2 cellular contexts compared by ENCODE assay signal in the genomic region with DNA sequence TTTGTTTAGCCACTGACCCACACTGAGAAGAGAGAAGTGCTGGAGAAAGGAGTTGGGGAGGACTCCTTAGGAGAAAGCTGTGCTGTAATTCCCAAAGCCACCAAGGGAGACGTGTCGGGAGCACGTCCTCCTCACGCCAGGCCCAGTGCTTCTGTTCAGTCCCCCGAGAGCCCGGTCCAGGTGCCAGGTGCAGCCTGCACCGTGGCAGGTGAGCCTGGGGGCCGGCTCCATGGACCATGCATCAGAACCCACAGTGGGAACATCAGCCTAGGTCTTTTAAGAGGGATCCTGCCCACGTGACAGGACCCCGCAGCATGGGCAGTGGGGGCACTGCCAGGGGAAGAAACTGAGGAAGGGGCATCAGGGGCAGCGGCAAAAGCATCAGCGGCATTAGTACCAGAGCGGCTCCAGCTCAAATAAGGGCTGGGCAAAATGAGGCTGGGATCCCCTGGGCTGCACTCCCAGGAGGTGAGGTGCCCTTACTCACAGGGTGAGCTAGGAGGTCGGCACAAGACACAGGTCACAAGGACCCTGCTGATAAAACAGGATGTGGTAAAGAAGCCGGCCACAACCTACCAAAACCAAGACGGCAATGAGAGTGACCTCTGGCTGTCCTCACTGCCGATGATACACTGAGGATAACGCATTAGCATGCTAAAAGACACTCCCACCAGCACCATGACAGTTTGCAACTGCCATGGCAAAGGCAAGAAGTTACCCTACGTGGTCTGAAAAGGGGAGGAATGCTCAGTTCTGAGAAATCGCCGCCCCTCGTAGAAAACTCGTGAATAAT.
TF ChIP-seq lines count a peak whose summit lies in the region.

No MANE protein-coding gene starts in this region.

TF ChIP-seq in GM23338, 12 proteins besides CTCF, POLR2A, EP300 and RAD21:
- TF ChIP-seq, protein P1, sequence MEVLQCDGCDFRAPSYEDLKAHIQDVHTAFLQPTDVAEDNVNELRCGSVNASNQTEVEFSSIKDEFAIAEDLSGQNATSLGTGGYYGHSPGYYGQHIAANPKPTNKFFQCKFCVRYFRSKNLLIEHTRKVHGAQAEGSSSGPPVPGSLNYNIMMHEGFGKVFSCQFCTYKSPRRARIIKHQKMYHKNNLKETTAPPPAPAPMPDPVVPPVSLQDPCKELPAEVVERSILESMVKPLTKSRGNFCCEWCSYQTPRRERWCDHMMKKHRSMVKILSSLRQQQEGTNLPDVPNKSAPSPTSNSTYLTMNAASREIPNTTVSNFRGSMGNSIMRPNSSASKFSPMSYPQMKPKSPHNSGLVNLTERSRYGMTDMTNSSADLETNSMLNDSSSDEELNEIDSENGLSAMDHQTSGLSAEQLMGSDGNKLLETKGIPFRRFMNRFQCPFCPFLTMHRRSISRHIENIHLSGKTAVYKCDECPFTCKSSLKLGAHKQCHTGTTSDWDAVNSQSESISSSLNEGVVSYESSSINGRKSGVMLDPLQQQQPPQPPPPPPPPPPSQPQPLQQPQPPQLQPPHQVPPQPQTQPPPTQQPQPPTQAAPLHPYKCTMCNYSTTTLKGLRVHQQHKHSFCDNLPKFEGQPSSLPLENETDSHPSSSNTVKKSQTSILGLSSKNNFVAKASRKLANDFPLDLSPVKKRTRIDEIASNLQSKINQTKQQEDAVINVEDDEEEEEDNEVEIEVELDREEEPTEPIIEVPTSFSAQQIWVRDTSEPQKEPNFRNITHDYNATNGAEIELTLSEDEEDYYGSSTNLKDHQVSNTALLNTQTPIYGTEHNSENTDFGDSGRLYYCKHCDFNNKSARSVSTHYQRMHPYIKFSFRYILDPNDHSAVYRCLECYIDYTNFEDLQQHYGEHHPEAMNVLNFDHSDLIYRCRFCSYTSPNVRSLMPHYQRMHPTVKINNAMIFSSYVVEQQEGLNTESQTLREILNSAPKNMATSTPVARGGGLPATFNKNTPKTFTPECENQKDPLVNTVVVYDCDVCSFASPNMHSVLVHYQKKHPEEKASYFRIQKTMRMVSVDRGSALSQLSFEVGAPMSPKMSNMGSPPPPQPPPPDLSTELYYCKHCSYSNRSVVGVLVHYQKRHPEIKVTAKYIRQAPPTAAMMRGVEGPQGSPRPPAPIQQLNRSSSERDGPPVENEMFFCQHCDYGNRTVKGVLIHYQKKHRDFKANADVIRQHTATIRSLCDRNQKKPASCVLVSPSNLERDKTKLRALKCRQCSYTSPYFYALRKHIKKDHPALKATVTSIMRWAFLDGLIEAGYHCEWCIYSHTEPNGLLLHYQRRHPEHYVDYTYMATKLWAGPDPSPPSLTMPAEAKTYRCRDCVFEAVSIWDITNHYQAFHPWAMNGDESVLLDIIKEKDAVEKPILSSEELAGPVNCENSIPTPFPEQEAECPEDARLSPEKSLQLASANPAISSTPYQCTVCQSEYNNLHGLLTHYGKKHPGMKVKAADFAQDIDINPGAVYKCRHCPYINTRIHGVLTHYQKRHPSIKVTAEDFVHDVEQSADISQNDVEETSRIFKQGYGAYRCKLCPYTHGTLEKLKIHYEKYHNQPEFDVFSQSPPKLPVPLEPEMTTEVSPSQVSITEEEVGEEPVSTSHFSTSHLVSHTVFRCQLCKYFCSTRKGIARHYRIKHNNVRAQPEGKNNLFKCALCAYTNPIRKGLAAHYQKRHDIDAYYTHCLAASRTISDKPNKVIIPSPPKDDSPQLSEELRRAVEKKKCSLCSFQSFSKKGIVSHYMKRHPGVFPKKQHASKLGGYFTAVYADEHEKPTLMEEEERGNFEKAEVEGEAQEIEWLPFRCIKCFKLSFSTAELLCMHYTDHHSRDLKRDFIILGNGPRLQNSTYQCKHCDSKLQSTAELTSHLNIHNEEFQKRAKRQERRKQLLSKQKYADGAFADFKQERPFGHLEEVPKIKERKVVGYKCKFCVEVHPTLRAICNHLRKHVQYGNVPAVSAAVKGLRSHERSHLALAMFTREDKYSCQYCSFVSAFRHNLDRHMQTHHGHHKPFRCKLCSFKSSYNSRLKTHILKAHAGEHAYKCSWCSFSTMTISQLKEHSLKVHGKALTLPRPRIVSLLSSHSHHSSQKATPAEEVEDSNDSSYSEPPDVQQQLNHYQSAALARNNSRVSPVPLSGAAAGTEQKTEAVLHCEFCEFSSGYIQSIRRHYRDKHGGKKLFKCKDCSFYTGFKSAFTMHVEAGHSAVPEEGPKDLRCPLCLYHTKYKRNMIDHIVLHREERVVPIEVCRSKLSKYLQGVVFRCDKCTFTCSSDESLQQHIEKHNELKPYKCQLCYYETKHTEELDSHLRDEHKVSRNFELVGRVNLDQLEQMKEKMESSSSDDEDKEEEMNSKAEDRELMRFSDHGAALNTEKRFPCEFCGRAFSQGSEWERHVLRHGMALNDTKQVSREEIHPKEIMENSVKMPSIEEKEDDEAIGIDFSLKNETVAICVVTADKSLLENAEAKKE (CRISPR knock-in tag; IDR thresholded peaks at IDR 0.05) = no peak
- TF ChIP-seq ZNF331 (CRISPR knock-in tag; IDR thresholded peaks at IDR 0.05; ENCODE audit: low read depth) (no peak), ZNF114 (CRISPR knock-in tag; IDR thresholded peaks at IDR 0.05) (no peak)

TF ChIP-seq in WTC11, 78 proteins besides CTCF, POLR2A, EP300 and RAD21 (continued from another document):
- TF ChIP-seq, protein P2, sequence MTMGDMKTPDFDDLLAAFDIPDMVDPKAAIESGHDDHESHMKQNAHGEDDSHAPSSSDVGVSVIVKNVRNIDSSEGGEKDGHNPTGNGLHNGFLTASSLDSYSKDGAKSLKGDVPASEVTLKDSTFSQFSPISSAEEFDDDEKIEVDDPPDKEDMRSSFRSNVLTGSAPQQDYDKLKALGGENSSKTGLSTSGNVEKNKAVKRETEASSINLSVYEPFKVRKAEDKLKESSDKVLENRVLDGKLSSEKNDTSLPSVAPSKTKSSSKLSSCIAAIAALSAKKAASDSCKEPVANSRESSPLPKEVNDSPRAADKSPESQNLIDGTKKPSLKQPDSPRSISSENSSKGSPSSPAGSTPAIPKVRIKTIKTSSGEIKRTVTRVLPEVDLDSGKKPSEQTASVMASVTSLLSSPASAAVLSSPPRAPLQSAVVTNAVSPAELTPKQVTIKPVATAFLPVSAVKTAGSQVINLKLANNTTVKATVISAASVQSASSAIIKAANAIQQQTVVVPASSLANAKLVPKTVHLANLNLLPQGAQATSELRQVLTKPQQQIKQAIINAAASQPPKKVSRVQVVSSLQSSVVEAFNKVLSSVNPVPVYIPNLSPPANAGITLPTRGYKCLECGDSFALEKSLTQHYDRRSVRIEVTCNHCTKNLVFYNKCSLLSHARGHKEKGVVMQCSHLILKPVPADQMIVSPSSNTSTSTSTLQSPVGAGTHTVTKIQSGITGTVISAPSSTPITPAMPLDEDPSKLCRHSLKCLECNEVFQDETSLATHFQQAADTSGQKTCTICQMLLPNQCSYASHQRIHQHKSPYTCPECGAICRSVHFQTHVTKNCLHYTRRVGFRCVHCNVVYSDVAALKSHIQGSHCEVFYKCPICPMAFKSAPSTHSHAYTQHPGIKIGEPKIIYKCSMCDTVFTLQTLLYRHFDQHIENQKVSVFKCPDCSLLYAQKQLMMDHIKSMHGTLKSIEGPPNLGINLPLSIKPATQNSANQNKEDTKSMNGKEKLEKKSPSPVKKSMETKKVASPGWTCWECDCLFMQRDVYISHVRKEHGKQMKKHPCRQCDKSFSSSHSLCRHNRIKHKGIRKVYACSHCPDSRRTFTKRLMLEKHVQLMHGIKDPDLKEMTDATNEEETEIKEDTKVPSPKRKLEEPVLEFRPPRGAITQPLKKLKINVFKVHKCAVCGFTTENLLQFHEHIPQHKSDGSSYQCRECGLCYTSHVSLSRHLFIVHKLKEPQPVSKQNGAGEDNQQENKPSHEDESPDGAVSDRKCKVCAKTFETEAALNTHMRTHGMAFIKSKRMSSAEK (CRISPR knock-in tag; IDR thresholded peaks at IDR 0.05; ENCODE audit: borderline replicate concordance) = no peak
- TF ChIP-seq NFATC4 (CRISPR knock-in tag; IDR thresholded peaks at IDR 0.05) = no peak
TF ChIP-seq in WTC11: peak in this region for 0.
